In genomic region chr2:157839822-157840221, GRCh38 we compare ENCODE assay signal across 1 cellular context.
TF ChIP-seq lines count a peak whose summit lies in the region.

No MANE protein-coding gene starts in this region.

TF ChIP-seq in neural cell, 6 proteins besides CTCF, POLR2A, EP300 and RAD21 (continued from another document):
- no peak for TF ChIP-seq REST (IDR thresholded peaks at IDR 0.05; ENCODE audit: borderline replicate concordance)
- no peak for TF ChIP-seq EZH2 (IDR thresholded peaks at IDR 0.05; ENCODE audit: borderline replicate concordance, insufficient read depth, low read length, poor library complexity, severe bottlenecking)
